20 cellular contexts compared by ENCODE assay signal in genomic region chr2:47019991-47020681, GRCh38.
A peak's percentile ranks its signal among the peaks of the same experiment; 100 is the strongest.
DNase-seq lines count a peak whose midpoint lies in the region; TF ChIP-seq lines count a peak whose summit lies in the region.
"Had no signal": no experiment of that assay in that cellular context is flagged by ENCODE, and none has a peak within 500 bp of the region (broad histone marks: within the 10 kb centered on the region; RNA-seq: fewer than 3 reads in every experiment).

No MANE protein-coding gene starts in this region.

- H3K36me3 ChIP-seq in adrenal gland (replicated peaks in 1 of 2) = peaks cover 0 to 27% of the 10 kb centered on the region in 2 donors
- peaks cover 30% of the 10 kb centered on the region for H3K36me3 ChIP-seq in left ventricle myocardium inferior
- H3K36me3 ChIP-seq in skeletal muscle tissue (ENCODE audit: control insufficient read depth in 3 of 3, insufficient read depth in 3 of 3, low read length in 3 of 3) = peaks cover 15 to 24% (median 16%) of the 10 kb centered on the region in 3 donors

- H3K9me3 ChIP-seq in adrenal gland (replicated peaks in 1 of 3) (no peaks in the 10 kb centered on the region), left ventricle myocardium inferior (replicated peaks) (no peaks in the 10 kb centered on the region), skeletal muscle tissue (ENCODE audit: control insufficient read depth in 3 of 3, low read length in 3 of 3) (no peaks in the 10 kb centered on the region)

- H3K27me3 ChIP-seq in adrenal gland = no peaks in the 10 kb centered on the region
- H3K27me3 ChIP-seq in left ventricle myocardium inferior (ENCODE audit: low read depth) = no peaks in the 10 kb centered on the region
- H3K27me3 ChIP-seq in skeletal muscle tissue (ENCODE audit: control insufficient read depth in 3 of 3, insufficient read depth in 3 of 3, low read length in 3 of 3) = no peaks in the 10 kb centered on the region
- H3K27me3 ChIP-seq: brain microvascular endothelial cell, foreskin keratinocyte had no signal

- H3K4me1 ChIP-seq in adrenal gland (replicated peaks in 1 of 2) (peaks cover 27 to 34% of the 10 kb centered on the region in 2 donors), left ventricle myocardium inferior (peaks cover 72% of the 10 kb centered on the region), skeletal muscle tissue (ENCODE audit: control insufficient read depth in 3 of 3, insufficient read depth in 3 of 3, low read length in 3 of 3) (peaks cover 34 to 59% (median 54%) of the 10 kb centered on the region in 3 donors)

- no peak for TF ChIP-seq POLR2A in adrenal gland (IDR thresholded peaks at IDR 0.05)

- no peak overlapping the region for H3K4me3 ChIP-seq in adrenal gland
- no peak overlapping the region for H3K4me3 ChIP-seq in left ventricle myocardium inferior
- no peak overlapping the region for H3K4me3 ChIP-seq in skeletal muscle tissue (ENCODE audit: low read length in 3 of 3)
- H3K4me3 ChIP-seq: smooth muscle cell had no signal

- H3K36me3 Mint-ChIP-seq in CD14-positive monocyte = peaks cover 78 to 88% of the 10 kb centered on the region in 2 donors

- WGBS in adrenal gland, 4 donors = 93 to 100% (median 97%) methylated on average over 5 to 13 of the region's 13 CpGs

- TF ChIP-seq CTCF in CD14-positive monocyte (IDR thresholded peaks at IDR 0.05) (no peak), adrenal gland (IDR thresholded peaks at IDR 0.05) (no peak), left ventricle myocardium inferior (IDR thresholded peaks at IDR 0.05; ENCODE audit: borderline replicate concordance) (no peak)

- no peaks in the 10 kb centered on the region for H3K27me3 Mint-ChIP-seq in CD14-positive monocyte (ENCODE audit: low read depth in 3 of 3)
- H3K27me3 Mint-ChIP-seq: activated CD4-positive, alpha-beta T cell treated with anti-CD3 and anti-CD28 coated beads, Interleukin-2, amount 10 ng/mL, durations not matched to agents 24 days and 14 days; activated naive CD8-positive, alpha-beta T cell; activated T-helper 17 cell treated with anti-CD3 and anti-CD28 coated beads, Interleukin-2, amount 50 U/mL, for 72 hours; progenitor cell of endocrine pancreas had no signal

- peaks cover 15% of the 10 kb centered on the region for H3K4me1 Mint-ChIP-seq in CD14-positive monocyte
- H3K4me1 Mint-ChIP-seq: activated T-helper 17 cell treated with anti-CD3 and anti-CD28 coated beads, Interleukin-2, amount 50 U/mL, for 72 hours had no signal

- DNase-seq in CD14-positive monocyte (ENCODE audit: low spot score) (no peak), adrenal gland (no peak), left ventricle myocardium inferior (no peak), middle frontal gyrus (ENCODE audit: extremely low spot score, low spot score) (no peak), iPS-NIHi11 (ENCODE audit: low spot score) (no peak), NCI-H1436 (lab: John Stamatoyannopoulos, UW) (no peak), amygdala (lab: John Stamatoyannopoulos, UW) (no peak)
- DNase-seq: activated CD4-positive, alpha-beta T cell treated with anti-CD3 and anti-CD28 coated beads, Interleukin-2, amount 10 ng/mL, durations not matched to agents 24 days and 14 days; brain microvascular endothelial cell; foreskin keratinocyte; NCI-H1436 treated with DMSO at 0.1 percent for 48 hours; NCI-H774; stimulated activated CD4-positive, alpha-beta T cell treated with anti-CD3 and anti-CD28 coated beads, Interleukin-2, amount 100 ng/mL, for 48 hours; T-helper 1 cell had no signal

- peak overlapping the region in 2 of 3 donors; percentile 33 to 41 for H3K9ac ChIP-seq in skeletal muscle tissue (ENCODE audit: low read depth in 1 of 3, low read length in 3 of 3)

- H3K27ac ChIP-seq in adrenal gland = peak overlapping the region in 3 of 5 donors; percentile 66 to 85 (median 81)
- peak overlapping the region; percentile 88 for H3K27ac ChIP-seq in left ventricle myocardium inferior (replicated peaks)
- peak overlapping the region; percentile 12 for H3K27ac ChIP-seq in skeletal muscle tissue (ENCODE audit: low read depth, low read length)
- H3K27ac ChIP-seq: brain microvascular endothelial cell, epithelial cell of prostate, foreskin keratinocyte had no signal

- no peaks in the 10 kb centered on the region for H3K9me3 Mint-ChIP-seq in CD14-positive monocyte
- H3K9me3 Mint-ChIP-seq: activated CD4-positive, alpha-beta T cell treated with anti-CD3 and anti-CD28 coated beads, Interleukin-2, amount 10 ng/mL, durations not matched to agents 24 days and 14 days; activated T-helper 17 cell treated with anti-CD3 and anti-CD28 coated beads, Interleukin-2, amount 50 U/mL, for 72 hours had no signal

- peak overlapping the region in 4 of 7 donors; percentile 53 to 85 (median 71) for H3K27ac Mint-ChIP-seq in CD14-positive monocyte
- H3K27ac Mint-ChIP-seq: activated CD4-positive, alpha-beta T cell treated with anti-CD3 and anti-CD28 coated beads, Interleukin-2, amount 10 ng/mL, durations not matched to agents 24 days and 14 days; activated naive CD8-positive, alpha-beta T cell; activated T-helper 17 cell treated with anti-CD3 and anti-CD28 coated beads, Interleukin-2, amount 50 U/mL, for 72 hours; progenitor cell of endocrine pancreas had no signal

- H3K4me3 Mint-ChIP-seq in CD14-positive monocyte = no peak overlapping the region
- H3K4me3 Mint-ChIP-seq: activated CD4-positive, alpha-beta T cell treated with anti-CD3 and anti-CD28 coated beads, Interleukin-2, amount 10 ng/mL, durations not matched to agents 24 days and 14 days; activated naive CD8-positive, alpha-beta T cell; activated T-helper 17 cell treated with anti-CD3 and anti-CD28 coated beads, Interleukin-2, amount 50 U/mL, for 72 hours had no signal

- intact Hi-C loops in CD14-positive monocyte (cut with micrococcal nuclease) (no loop called here), adrenal gland (cut with DNase I) (no loop called here), left ventricle myocardium inferior (cut with micrococcal nuclease) (no loop called here)

Comparison
In these comparisons a context has a peak if more than half of its experiments do, and no peak if none do; other contexts are left out.
1. H3K27ac ChIP-seq: peak in every context shown above with its lines; median percentile 88 in left ventricle myocardium inferior; 81 in adrenal gland; 12 in skeletal muscle tissue.